In genomic region chr3:126984391-126985142, GRCh38 we compare ENCODE assay signal across 8 cellular contexts. TPM values are rescaled to one million over a fixed set of nuclear protein-coding genes. Genes with fewer than 3 reads are reported as not detected.
DNase-seq lines count a peak whose midpoint lies in the region; ATAC-seq and TF ChIP-seq lines count a peak whose summit lies in the region.

No MANE protein-coding gene starts in this region.

- H3K27me3 ChIP-seq in breast epithelium (no peaks in the 10 kb centered on the region), vagina (no peaks in the 10 kb centered on the region)

- H3K9me3 ChIP-seq in breast epithelium (no peaks in the 10 kb centered on the region), vagina (no peaks in the 10 kb centered on the region)

- peaks cover 0 to 13% of the 10 kb centered on the region in 2 donors for H3K4me1 Mint-ChIP-seq in natural killer cell
- peaks cover 0 to 11% of the 10 kb centered on the region in 2 donors for H3K4me1 Mint-ChIP-seq in natural killer cell treated with Interleukin-12 subunit alpha and Interleukin-12 subunit beta and Interleukin-15 and Interleukin-18, amount 100 ng/mL, for 72 hours (ENCODE audit: low read depth in 2 of 2)
- H3K4me1 Mint-ChIP-seq in mesothelial cell of epicardium = peaks cover 22% of the 10 kb centered on the region

- ATAC-seq in natural killer cell = no peak
- no peak for ATAC-seq in natural killer cell treated with Interleukin-12 subunit alpha and Interleukin-12 subunit beta and Interleukin-15 and Interleukin-18, amount 100 ng/mL, for 72 hours

- TF ChIP-seq CTCF in natural killer cell (IDR thresholded peaks at IDR 0.05) (no peak), breast epithelium (IDR thresholded peaks at IDR 0.05) (no peak), mesothelial cell of epicardium (IDR thresholded peaks at IDR 0.05; ENCODE audit: unreplicated experiment) (no peak), vagina (IDR thresholded peaks at IDR 0.05) (no peak)

- no peaks in the 10 kb centered on the region for H3K36me3 ChIP-seq in breast epithelium
- peaks cover 0 to 9% of the 10 kb centered on the region in 2 donors for H3K36me3 ChIP-seq in vagina

- H3K27ac Mint-ChIP-seq in natural killer cell (peak overlapping the region in 1 of 2 donors; percentile 47), mesothelial cell of epicardium (no peak overlapping the region)
- no peak overlapping the region for H3K27ac Mint-ChIP-seq in natural killer cell treated with Interleukin-12 subunit alpha and Interleukin-12 subunit beta and Interleukin-15 and Interleukin-18, amount 100 ng/mL, for 72 hours

- H3K4me3 Mint-ChIP-seq in natural killer cell = peak overlapping the region; percentile 6
- no peak overlapping the region for H3K4me3 Mint-ChIP-seq in natural killer cell treated with Interleukin-12 subunit alpha and Interleukin-12 subunit beta and Interleukin-15 and Interleukin-18, amount 100 ng/mL, for 72 hours
- H3K4me3 Mint-ChIP-seq in mesothelial cell of epicardium = peak overlapping the region; percentile 63

- H3K27ac ChIP-seq in breast epithelium (peak overlapping the region; percentile 54 to 58), vagina (peak overlapping the region; percentile 87)

- TF ChIP-seq POLR2A in breast epithelium (IDR thresholded peaks at IDR 0.05) (no peak), vagina (IDR thresholded peaks at IDR 0.05) (no peak)

- no peak for DNase-seq in natural killer cell
- DNase-seq in natural killer cell treated with Interleukin-12 subunit alpha and Interleukin-12 subunit beta and Interleukin-15 and Interleukin-18, amount 100 ng/mL, for 72 hours (ENCODE audit: low spot score) = no peak
- no peak for DNase-seq in breast epithelium (ENCODE audit: low spot score in 2 of 2)
- DNase-seq in mesothelial cell of epicardium (ENCODE audit: low spot score in 2 of 2, unreplicated experiment in 2 of 2) = no peak
- no peak for DNase-seq in vagina (ENCODE audit: extremely low spot score in 2 of 2)
- no peak for DNase-seq in kidney glomerular epithelial cell (lab: John Stamatoyannopoulos, UW)
- no peak for DNase-seq in stimulated activated CD4-positive, alpha-beta T cell treated with anti-CD3 and anti-CD28 coated beads, Interleukin-4, amount 100 ng/mL, for 24 hours
- DNase-seq in inferior parietal cortex (ENCODE audit: extremely low spot score) = no peak

- peaks cover 11% of the 10 kb centered on the region in 2 donors for H3K27me3 Mint-ChIP-seq in natural killer cell (ENCODE audit: low read depth in 2 of 2)
- peaks cover 7% of the 10 kb centered on the region in 2 donors for H3K27me3 Mint-ChIP-seq in natural killer cell treated with Interleukin-12 subunit alpha and Interleukin-12 subunit beta and Interleukin-15 and Interleukin-18, amount 100 ng/mL, for 72 hours
- peaks cover 29% of the 10 kb centered on the region for H3K27me3 Mint-ChIP-seq in mesothelial cell of epicardium (ENCODE audit: low read depth)

- no peaks in the 10 kb centered on the region for H3K36me3 Mint-ChIP-seq in natural killer cell
- no peaks in the 10 kb centered on the region for H3K36me3 Mint-ChIP-seq in natural killer cell treated with Interleukin-12 subunit alpha and Interleukin-12 subunit beta and Interleukin-15 and Interleukin-18, amount 100 ng/mL, for 72 hours
- no peaks in the 10 kb centered on the region for H3K36me3 Mint-ChIP-seq in mesothelial cell of epicardium

- intact Hi-C loops in natural killer cell (cut with micrococcal nuclease) (loop anchor here (5.0 to 10.0 kb wide), 3 partner anchors 280 to 462 kb away; partner anchors contain the start of genes CHCHD6 and CHST13), breast epithelium (cut with DNase I; ENCODE audit: low total_unique reads) (loop anchor here (5.0 kb wide), 1 partner anchor 232 kb away; no protein-coding TSS in a partner anchor), vagina (cut with DNase I) (loop anchor here (5.0 to 10.0 kb wide), 3 partner anchors 232 to 560 kb away; partner anchors contain the start of gene CHCHD6)

- peak overlapping the region; percentile 85 to 94 (median 87) for H3K4me3 ChIP-seq in breast epithelium
- peak overlapping the region; percentile 74 to 82 for H3K4me3 ChIP-seq in vagina

- H3K4me1 ChIP-seq in breast epithelium (peaks cover 3 to 6% of the 10 kb centered on the region in 2 donors), vagina (peaks cover 51% of the 10 kb centered on the region)

- no peaks in the 10 kb centered on the region for H3K9me3 Mint-ChIP-seq in natural killer cell
- H3K9me3 Mint-ChIP-seq in natural killer cell treated with Interleukin-12 subunit alpha and Interleukin-12 subunit beta and Interleukin-15 and Interleukin-18, amount 100 ng/mL, for 72 hours = no peaks in the 10 kb centered on the region
- H3K9me3 Mint-ChIP-seq in mesothelial cell of epicardium = no peaks in the 10 kb centered on the region

RNA-seq across cellular contexts. Expression of gene PLXNA1, which starts 1.7 kb away (rescaled TPM):
- total RNA-seq in natural killer cell (1 to 10 TPM; 2.5 to 4.3 (median 2.8) TPM), breast epithelium (10 to 100 TPM; 21.3 to 32.2 (median 25.9) TPM), mesothelial cell of epicardium (50.1 to 55.2 TPM (median 54.2 TPM) in 3 replicates), vagina (31.4 TPM)
- total RNA-seq in natural killer cell treated with Interleukin-12 subunit alpha and Interleukin-12 subunit beta and Interleukin-15 and Interleukin-18, amount 100 ng/mL, for 72 hours = 1 to 10 TPM; 3.4 to 7.9 TPM
